Comparison of ENCODE assay signal across 8 cellular contexts in genomic region chr1:46735708-46736324, GRCh38. TPM values are rescaled to one million over a fixed set of nuclear protein-coding genes. Genes with fewer than 3 reads are reported as not detected.
DNase-seq lines count a peak whose midpoint lies in the region; ATAC-seq, FAIRE-seq and TF ChIP-seq lines count a peak whose summit lies in the region.

No MANE protein-coding gene starts in this region.

- H3K27ac ChIP-seq in K562 (ENCODE audit: extremely low read depth, low read depth, low read length): no peak overlapping the region

- CTCF ChIA-PET in K562 (lab: Yijun Ruan, JAX; ENCODE audit: low intra/inter-chr PET ratio): interaction anchor here (1.2 kb wide), 1 partner anchor 440 kb away, joined by 4 read pairs; no protein-coding TSS in a partner anchor

- no peak overlapping the region for H3K4me3 ChIP-seq in MG63
- no peak overlapping the region for H3K4me3 ChIP-seq in K562

- no peak for TF ChIP-seq POLR2A in K562 (conservative IDR thresholded peaks at IDR 0.05)

- intact Hi-C loops in K562 (cut with micrococcal nuclease): no loop called here

- H4K20me1 ChIP-seq in K562 (replicated peaks; ENCODE audit: control insufficient read depth, insufficient read depth, low read length): no peaks in the 10 kb centered on the region

- no TSS peak for BruUV-seq in K562 (replicated peaks; lab: Mats Ljungman, UMichigan)

- no peak overlapping the region for H3K9ac ChIP-seq in K562 (ENCODE audit: insufficient read depth in 1 of 2, low read depth in 2 of 2, low read length in 2 of 2)

- no peak overlapping the region for H3K4me2 ChIP-seq in K562 (ENCODE audit: insufficient read depth, low read length)

- H3K27me3 ChIP-seq in MG63 (peaks cover 3% of the 10 kb centered on the region; the same call in 1 of the 2 replicates), K562 (ENCODE audit: control insufficient read depth in 2 of 2, insufficient read depth in 2 of 2, low read length in 2 of 2) (no peaks in the 10 kb centered on the region; a peak in 1 of 5 replicates)

- FAIRE-seq in G401.6 (lab: Jason Lieb, UNC) (peak; percentile 53), K562 (lab: Jason Lieb, UNC) (peak; percentile 99), frontal cortex (lab: Jason Lieb, UNC) (no peak)

- no peak for TF ChIP-seq EP300 in K562 (IDR thresholded peaks at IDR 0.05; ENCODE audit: low read length)

- 0% methylated on average over 3 of the region's 3 CpGs for WGBS in K562 (ENCODE audit: insufficient coverage, low coverage, missing lambda C conversion rate)

- H3K79me2 ChIP-seq in K562 (ENCODE audit: control insufficient read depth, insufficient read depth, low read length): no peaks in the 10 kb centered on the region

- no peaks in the 10 kb centered on the region for H3K9me3 ChIP-seq in MG63
- H3K9me3 ChIP-seq in K562 (replicated peaks; ENCODE audit: control insufficient read depth, insufficient read depth, low read depth, low read length): no peaks in the 10 kb centered on the region

- H3K36me3 ChIP-seq in MG63: no peaks in the 10 kb centered on the region
- H3K36me3 ChIP-seq in K562 (ENCODE audit: control insufficient read depth, insufficient read depth, low read length): no peaks in the 10 kb centered on the region

- ATAC-seq in K562 (peak; percentile 94), left lobe of liver (peak; percentile 87), HG02763 (IDR thresholded peaks at IDR 0.05; ENCODE audit: unreplicated experiment) (no peak), HG03442 (IDR thresholded peaks at IDR 0.05; ENCODE audit: unreplicated experiment) (no peak)

- in situ Hi-C loops in K562 (cut with MboI): no loop called here

- peak in 1 of 2 experiments; percentile 36; a peak in 1 of 4 replicates for TF ChIP-seq RAD21 in K562 (CRISPR knock-in tag; conservative IDR thresholded peaks at IDR 0.05 in 1 of 2, IDR thresholded peaks at IDR 0.05 in 1 of 2)

- no peaks in the 10 kb centered on the region for H3K9me1 ChIP-seq in K562 (ENCODE audit: control insufficient read depth, insufficient read depth, low read length)

- TF ChIP-seq CTCF in K562 (IDR thresholded peaks at IDR 0.05 in 2 of 3, conservative IDR thresholded peaks at IDR 0.05 in 1 of 3; ENCODE audit: insufficient read depth in 2 of 3, low read depth in 1 of 3, low read length in 3 of 3): peak; percentile 62 to 71 (median 66)

- no peak overlapping the region for H2AFZ ChIP-seq in K562 (ENCODE audit: low read depth, low read length)

- DNase-seq in MG63 (peak; percentile 17), K562 (ENCODE audit: extremely low read depth in 1 of 4, low spot score in 3 of 4) (peak; percentile 56 to 75 (median 64)), left lobe of liver (ENCODE audit: low spot score) (no peak), frontal cortex (ENCODE audit: low spot score in 2 of 2) (no peak), putamen (ENCODE audit: low spot score) (no peak)

- POLR2A ChIA-PET in K562 (lab: Yijun Ruan, JAX): interaction anchor here (0.8 to 1.1 kb wide), 2 partner anchors 15 to 28 kb away, joined by 3 to 4 read pairs; no protein-coding TSS in a partner anchor

- H3K4me1 ChIP-seq in K562 (replicated peaks in 1 of 2; ENCODE audit: control insufficient read depth in 2 of 2, insufficient read depth in 2 of 2, low read length in 2 of 2): no peaks in the 10 kb centered on the region

TF ChIP-seq in K562, 482 proteins besides CTCF, POLR2A, EP300 and RAD21 (continues in another document):
- TF ChIP-seq CEBPG (CRISPR knock-in tag; IDR thresholded peaks at IDR 0.05): no peak
- no peak for TF ChIP-seq CEBPG (tag; conservative IDR thresholded peaks at IDR 0.05 in 1 of 2, IDR thresholded peaks at IDR 0.05 in 1 of 2)
- TF ChIP-seq ATF2 (CRISPR knock-in tag; IDR thresholded peaks at IDR 0.05): no peak
- no peak for TF ChIP-seq BCL6 (CRISPR knock-in tag; IDR thresholded peaks at IDR 0.05)
- no peak for TF ChIP-seq NELFE (IDR thresholded peaks at IDR 0.05; ENCODE audit: insufficient read depth, insufficient read length)
- no peak for TF ChIP-seq ZNF512 (tag; IDR thresholded peaks at IDR 0.05)
- no peak for TF ChIP-seq ID3 (CRISPR knock-in tag; IDR thresholded peaks at IDR 0.05)
- TF ChIP-seq ID3 (tag; IDR thresholded peaks at IDR 0.05): peak; percentile 72; the same call in 1 of the 2 replicates
- TF ChIP-seq SIN3A (IDR thresholded peaks at IDR 0.05; ENCODE audit: borderline replicate concordance in 2 of 2, control insufficient read depth in 1 of 2, low read depth in 2 of 2, low read length in 2 of 2): 0 out of 4 replicates have a peak, but pooled peaks of 1 of the 2 experiments have one; percentile 28
- peak; percentile 48; the same call in 1 of the 2 replicates for TF ChIP-seq MAFK (IDR thresholded peaks at IDR 0.05; ENCODE audit: low read length)
- TF ChIP-seq DDX20 (tag; IDR thresholded peaks at IDR 0.05; ENCODE audit: low read depth): no peak
- TF ChIP-seq C11orf30 (IDR thresholded peaks at IDR 0.05; ENCODE audit: low read depth): peak; percentile 60

RNA-seq across cellular contexts. Expression of gene EFCAB14, which starts 16.9 kb away (rescaled TPM):
- 27.3 and 34.3 TPM in 2 replicates for total RNA-seq in MG63 (2014; rRNA removed; shearing (Covaris generic); ENCODE audit: low replicate concordance)
- total RNA-seq in K562 (2011; cell fraction: chromatin; rRNA removed; ENCODE audit: low replicate concordance): 29.8 and 54.9 TPM in 2 replicates
- 28.0 and 28.4 TPM in 2 replicates for total RNA-seq in K562 (2011; cell fraction: nucleolus; rRNA removed)
- 45.5 and 70.0 TPM in 2 replicates for total RNA-seq in K562 (2011; cell fraction: nucleoplasm; rRNA removed)
- total RNA-seq in K562 (2014; rRNA removed) (27.6 and 30.3 TPM in 2 replicates), K562 (2014; rRNA removed; fragmentation: Illumina TruSeq; extraction: Trizol) (39.7 and 42.8 TPM in 2 replicates), K562 (2015; rRNA removed; fragmentation: Illumina TruSeq; extraction: Trizol) (44.4 and 48.1 TPM in 2 replicates), K562 (2021) (36.4 and 37.3 TPM in 2 replicates), left lobe of liver (38.7 TPM), frontal cortex (11.0 TPM)
- polyA plus RNA-seq in K562 (2011; rRNA removed) (39.9 and 40.2 TPM in 2 replicates), K562 (2014; fragmentation: Illumina TruSeq; extraction: Trizol) (39.5 and 49.0 TPM in 2 replicates), K562 (2014; fragmentation: Nextera tagmentation; extraction: Ambion mirVana) (1 to 10 TPM; 7.3 to 9.4 TPM), K562 (2014; rRNA removed) (24.9 and 28.0 TPM in 2 replicates)
- 13.1 and 23.9 TPM in 2 replicates for polyA plus RNA-seq in K562 (2011; cell fraction: cytosol; rRNA removed)
- polyA plus RNA-seq in K562 (2011; cell fraction: nucleus; rRNA removed): 34.0 and 47.2 TPM in 2 replicates
- polyA plus RNA-seq in K562 (2012): 22.4 and 35.0 TPM in 2 replicates
- polyA minus RNA-seq in K562 (2011; rRNA and poly(A)+ RNA removed): 50.7 and 55.8 TPM in 2 replicates
- polyA minus RNA-seq in K562 (2011; cell fraction: cytosol; rRNA and poly(A)+ RNA removed): 21.3 and 30.0 TPM in 2 replicates
- polyA minus RNA-seq in K562 (2011; cell fraction: nucleus; rRNA and poly(A)+ RNA removed): 25.3 and 42.8 TPM in 2 replicates

Comparison
In these comparisons a context has a peak if more than half of its experiments do, and no peak if none do; other contexts are left out.
1. DNase-seq: peak in MG63 (single experiment) and K562 (4 of 4); none in left lobe of liver (single experiment), frontal cortex (0 of 2) and putamen (single experiment).
2. ATAC-seq: peak in K562 (single experiment) and left lobe of liver (single experiment); none in HG02763 (single experiment) and HG03442 (single experiment).